1 cellular context compared by ENCODE assay signal in the genomic region with DNA sequence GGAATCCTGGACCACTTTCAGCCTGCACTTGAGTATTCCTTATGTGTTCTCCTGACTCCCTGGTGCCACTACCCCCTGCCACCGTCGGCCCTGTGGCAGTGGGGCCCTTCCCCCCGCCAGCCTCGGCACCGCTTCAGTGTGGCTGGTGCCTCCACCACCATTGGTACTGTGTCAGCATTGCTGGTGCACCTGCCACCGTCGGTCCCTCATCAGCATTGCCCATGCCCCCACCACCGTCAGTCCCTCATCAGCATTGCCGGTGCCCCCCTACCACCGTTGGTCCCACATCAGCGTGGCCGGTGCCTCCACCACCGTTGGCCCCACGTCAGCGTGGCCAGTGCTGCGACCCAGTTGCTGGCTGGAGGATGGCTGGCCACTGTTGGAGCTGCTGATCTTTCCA.
TF ChIP-seq lines count a peak whose summit lies in the region.

No MANE protein-coding gene starts in this region.

TF ChIP-seq in WTC11, 78 proteins besides CTCF, POLR2A, EP300 and RAD21:
- TF ChIP-seq NR1H2 (CRISPR knock-in tag; IDR thresholded peaks at IDR 0.05) = no peak
- TF ChIP-seq FOXP1 (CRISPR knock-in tag; IDR thresholded peaks at IDR 0.05; ENCODE audit: borderline replicate concordance) = 0 out of 2 replicates have a peak, but pooled peaks have one; percentile 19
